8 cellular contexts compared by ENCODE assay signal in the genomic region with DNA sequence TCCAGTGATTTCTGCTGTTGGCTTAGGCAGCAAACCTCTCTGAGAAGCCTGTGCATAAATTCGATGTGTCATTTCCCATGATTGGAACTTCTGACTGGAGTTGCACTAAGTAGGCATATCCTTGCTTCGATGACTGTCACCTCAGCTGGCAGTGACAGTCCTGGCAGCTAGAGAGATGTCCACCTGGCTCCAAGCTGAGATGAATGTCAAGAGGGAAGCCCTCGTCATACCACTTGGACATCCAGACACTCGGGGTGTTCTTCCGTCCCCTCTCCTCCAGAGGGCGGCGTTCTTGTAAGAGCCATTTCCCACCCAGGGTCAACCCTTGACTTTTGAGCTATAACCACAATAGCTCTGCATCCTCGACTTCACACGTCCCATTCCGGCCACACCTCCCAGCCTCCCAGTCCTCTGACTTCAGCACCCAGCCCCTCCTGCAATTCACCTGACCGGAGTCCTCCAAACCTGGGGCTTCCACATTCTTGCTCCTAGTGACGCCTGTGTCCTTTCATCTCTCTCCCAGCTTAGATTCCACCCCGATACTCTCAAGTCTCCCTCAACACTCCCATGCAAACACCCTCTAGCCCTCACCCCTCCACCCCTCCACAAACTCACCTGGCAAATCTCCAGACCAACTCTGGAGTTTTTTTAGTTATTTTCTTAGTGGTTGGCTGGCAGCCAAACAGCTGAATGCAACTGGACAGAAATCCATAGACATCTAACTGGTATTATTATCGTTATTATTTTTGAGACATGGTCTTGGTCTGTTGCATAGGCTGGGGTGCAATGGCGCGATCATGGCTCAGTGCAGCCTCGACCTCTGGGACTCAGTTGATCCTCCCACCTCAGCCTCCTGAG. TPM values are rescaled to one million over a fixed set of nuclear protein-coding genes. Genes with fewer than 3 reads are reported as not detected.
A peak's percentile ranks its signal among the peaks of the same experiment; 100 is the strongest.
DNase-seq lines count a peak whose midpoint lies in the region; ATAC-seq and TF ChIP-seq lines count a peak whose summit lies in the region.

No MANE protein-coding gene starts in this region.

- intact Hi-C loops in naive thymus-derived CD4-positive, alpha-beta T cell (cut with micrococcal nuclease) = loop anchor here (1.0 to 2.0 kb wide), 3 partner anchors 8 to 26 kb away; no protein-coding TSS in a partner anchor
- intact Hi-C loops in posterior vena cava (cut with DNase I) = no loop called here

- peak; percentile 66 for TF ChIP-seq CTCF in DND-41 (IDR thresholded peaks at IDR 0.05; ENCODE audit: borderline replicate concordance, extremely low read depth, low read length, poor library complexity, severe bottlenecking)

- no peak overlapping the region for H3K9ac ChIP-seq in DND-41 (ENCODE audit: low read depth, low read length)

- no peaks in the 10 kb centered on the region for H3K79me2 ChIP-seq in DND-41 (ENCODE audit: insufficient read depth, low read length)

- no peaks in the 10 kb centered on the region for H3K27me3 Mint-ChIP-seq in central memory CD8-positive, alpha-beta T cell
- H3K27me3 Mint-ChIP-seq in naive thymus-derived CD4-positive, alpha-beta T cell = no peaks in the 10 kb centered on the region

- peak overlapping the region; percentile 25 for H3K4me3 Mint-ChIP-seq in central memory CD8-positive, alpha-beta T cell
- H3K4me3 Mint-ChIP-seq in naive thymus-derived CD4-positive, alpha-beta T cell = peak overlapping the region; percentile 50 to 100 (median 74)

- H3K36me3 ChIP-seq in DND-41 (ENCODE audit: insufficient read depth, low read length) = no peaks in the 10 kb centered on the region
- H3K36me3 ChIP-seq in naive thymus-derived CD4-positive, alpha-beta T cell (ENCODE audit: control insufficient read depth in 2 of 3, insufficient read depth in 3 of 3, low read length in 3 of 3) = peaks cover 0 to 8% (median 4%) of the 10 kb centered on the region in 3 experiments

- no peak overlapping the region for H3K4me3 ChIP-seq in DND-41 (ENCODE audit: low read depth in 1 of 2, low read length in 2 of 2)
- no peak overlapping the region for H3K4me3 ChIP-seq in naive thymus-derived CD4-positive, alpha-beta T cell (ENCODE audit: low read length)

- H3K4me1 Mint-ChIP-seq in central memory CD8-positive, alpha-beta T cell = peaks cover 7% of the 10 kb centered on the region
- H3K4me1 Mint-ChIP-seq in naive thymus-derived CD4-positive, alpha-beta T cell = peaks cover 42 to 86% (median 79%) of the 10 kb centered on the region in 7 donors

- no peaks in the 10 kb centered on the region for H3K9me3 ChIP-seq in DND-41 (ENCODE audit: insufficient read depth, low read length, severe bottlenecking)
- H3K9me3 ChIP-seq in naive thymus-derived CD4-positive, alpha-beta T cell (ENCODE audit: control insufficient read depth in 2 of 3, low read length in 3 of 3) = peaks cover 0 to 7% (median 0%) of the 10 kb centered on the region in 3 experiments

- ATAC-seq in DND-41 (ENCODE audit: insufficient read depth, low read depth) (peak; percentile 60; the same call in 1 of the 3 replicates), SK-N-SH treated with all-trans-retinoic acid at 6 μM for 48 hours (peak; percentile 72), HG03442 (IDR thresholded peaks at IDR 0.05; ENCODE audit: unreplicated experiment) (no peak), GM18511 (IDR thresholded peaks at IDR 0.05; ENCODE audit: unreplicated experiment) (no peak)
- no peak for ATAC-seq in central memory CD8-positive, alpha-beta T cell (replicated peaks; ENCODE audit: extremely low read depth, poor library complexity, severe bottlenecking)
- ATAC-seq in naive thymus-derived CD4-positive, alpha-beta T cell = peak; percentile 74

- no peak overlapping the region for H3K27ac ChIP-seq in DND-41 (ENCODE audit: low read length)
- H3K27ac ChIP-seq in naive thymus-derived CD4-positive, alpha-beta T cell (ENCODE audit: low read depth, low read length) = peak overlapping the region; percentile 58

- no peak overlapping the region for H2AFZ ChIP-seq in DND-41 (ENCODE audit: low read depth, low read length)

- H3K4me1 ChIP-seq in DND-41 (ENCODE audit: insufficient read depth, low read length) = no peaks in the 10 kb centered on the region
- peaks cover 5 to 55% of the 10 kb centered on the region in 2 donors for H3K4me1 ChIP-seq in naive thymus-derived CD4-positive, alpha-beta T cell (ENCODE audit: control insufficient read depth in 2 of 2, insufficient read depth in 2 of 2, low read length in 2 of 2)

- H4K20me1 ChIP-seq in DND-41 (ENCODE audit: insufficient read depth, low read length) = no peaks in the 10 kb centered on the region

- CTCF ChIA-PET in naive thymus-derived CD4-positive, alpha-beta T cell (lab: Charles Lee) = interaction anchor here (0.6 to 4.1 kb wide), 10 partner anchors 11 to 162 kb away, joined by 3 to 45 read pairs (median 6); no protein-coding TSS in a partner anchor

- H3K27me3 ChIP-seq in DND-41 (ENCODE audit: insufficient read depth, low read length, poor library complexity) = no peaks in the 10 kb centered on the region
- H3K27me3 ChIP-seq in naive thymus-derived CD4-positive, alpha-beta T cell (ENCODE audit: control insufficient read depth in 2 of 2, insufficient read depth in 2 of 2, low read length in 2 of 2) = no peaks in the 10 kb centered on the region

- H3K4me2 ChIP-seq in DND-41 (ENCODE audit: insufficient read depth, low read length) = no peak overlapping the region

- peaks cover 5% of the 10 kb centered on the region for H3K36me3 Mint-ChIP-seq in central memory CD8-positive, alpha-beta T cell (ENCODE audit: insufficient read depth)
- peaks cover 22 to 79% (median 47%) of the 10 kb centered on the region in 5 donors for H3K36me3 Mint-ChIP-seq in naive thymus-derived CD4-positive, alpha-beta T cell

- POLR2A ChIA-PET in naive thymus-derived CD4-positive, alpha-beta T cell (lab: Charles Lee) = interaction anchor here (0.6 to 4.5 kb wide), 15 partner anchors 8 to 754 kb away, joined by 3 to 22 read pairs (median 4); no protein-coding TSS in a partner anchor

- no peaks in the 10 kb centered on the region for H3K9me3 Mint-ChIP-seq in central memory CD8-positive, alpha-beta T cell
- peaks cover 3 to 21% (median 7%) of the 10 kb centered on the region in 11 donors for H3K9me3 Mint-ChIP-seq in naive thymus-derived CD4-positive, alpha-beta T cell

- no peak overlapping the region for H3K27ac Mint-ChIP-seq in central memory CD8-positive, alpha-beta T cell (ENCODE audit: low read depth)
- peak overlapping the region; percentile 49 to 97 (median 89) for H3K27ac Mint-ChIP-seq in naive thymus-derived CD4-positive, alpha-beta T cell

- peak; percentile 56 for DNase-seq in DND-41
- DNase-seq in HT-29 (ENCODE audit: low spot score) = peak; percentile 81
- DNase-seq in central memory CD8-positive, alpha-beta T cell (ENCODE audit: low spot score in 2 of 2) = no peak
- DNase-seq in naive thymus-derived CD4-positive, alpha-beta T cell = peak in 2 of 9 donors; percentile 32 to 38
- DNase-seq in posterior vena cava (ENCODE audit: low spot score) = no peak

TF ChIP-seq in SK-N-SH treated with all-trans-retinoic acid at 6 μM for 48 hours, 23 proteins besides CTCF, POLR2A, EP300 and RAD21:
- no peak for TF ChIP-seq ZNF8 (CRISPR knock-in tag; IDR thresholded peaks at IDR 0.05)

RNA-seq across cellular contexts. Expression of a gene that starts 17.4 kb away (rescaled TPM):
- total RNA-seq in HT-29 (2014; rRNA removed; shearing (Covaris generic)) = not detected in 2 replicates
- 1 to 10 TPM in 2 of 5 experiments, under 1 TPM in 3; 0.49 to 5.9 (median 0.90) TPM for total RNA-seq in naive thymus-derived CD4-positive, alpha-beta T cell
- polyA plus RNA-seq in naive thymus-derived CD4-positive, alpha-beta T cell = 1 to 10 TPM; 3.6 to 9.3 TPM
- not detected for total RNA-seq in posterior vena cava

Comparison
In these comparisons a context has a peak if more than half of its experiments do, and no peak if none do; other contexts are left out.
1. ATAC-seq: peak in DND-41 (single experiment), SK-N-SH treated with all-trans-retinoic acid at 6 μM for 48 hours (single experiment) and naive thymus-derived CD4-positive, alpha-beta T cell (single experiment); none in central memory CD8-positive, alpha-beta T cell (single experiment), HG03442 (single experiment) and GM18511 (single experiment).
2. DNase-seq: peak in DND-41 (single experiment) and HT-29 (single experiment); none in central memory CD8-positive, alpha-beta T cell (0 of 2) and posterior vena cava (single experiment).
3. intact Hi-C loops: an anchor here in naive thymus-derived CD4-positive, alpha-beta T cell (1.0 to 2.0 kb wide); none called in posterior vena cava.